ENCODE assay signal across 17 cellular contexts in the genomic region with DNA sequence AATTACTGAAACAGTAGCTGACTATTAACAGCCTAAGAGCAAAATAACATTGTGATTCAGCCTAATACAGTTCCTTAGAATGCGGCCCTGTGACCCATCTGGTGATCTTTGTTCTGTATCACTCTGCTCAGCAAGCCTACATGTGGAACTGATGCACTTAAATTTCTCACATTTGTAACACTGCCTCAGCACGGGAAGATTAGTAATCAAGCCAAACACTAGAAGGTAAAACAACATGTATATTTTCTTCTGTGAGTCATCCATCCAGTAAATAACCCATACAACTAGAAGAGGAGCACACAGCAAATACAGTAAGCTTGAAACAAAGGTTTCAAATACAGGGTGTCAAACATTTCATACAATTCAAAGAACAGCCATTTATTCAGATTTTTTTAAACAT.
A peak's percentile ranks its signal among the peaks of the same experiment; 100 is the strongest.
DNase-seq lines count a peak whose midpoint lies in the region; ATAC-seq and TF ChIP-seq lines count a peak whose summit lies in the region.
"Had no signal": no experiment of that assay in that cellular context is flagged by ENCODE, and none has a peak within 500 bp of the region (broad histone marks: within the 10 kb centered on the region; RNA-seq: fewer than 3 reads in every experiment).

No MANE protein-coding gene starts in this region.

- H3K27ac Mint-ChIP-seq in type B pancreatic cell = no peak overlapping the region
- H3K27ac Mint-ChIP-seq: activated CD4-positive, alpha-beta memory T cell treated with anti-CD3 and anti-CD28 coated beads, Interleukin-2, amount 10 ng/mL, durations not matched to agents 7 days and 5 days; activated naive CD8-positive, alpha-beta T cell treated with anti-CD3 and anti-CD28 coated beads for 36 hours; activated T-cell treated with anti-CD3 and anti-CD28 coated beads, Interleukin-2, amount 50 U/mL, for 72 hours had no signal

- H3K4me2 ChIP-seq in neural cell (ENCODE audit: low read length) = no peak overlapping the region

- peaks cover 12% of the 10 kb centered on the region for H3K9me3 Mint-ChIP-seq in type B pancreatic cell
- H3K9me3 Mint-ChIP-seq: activated CD4-positive, alpha-beta memory T cell treated with anti-CD3 and anti-CD28 coated beads, Interleukin-2, amount 10 ng/mL, durations not matched to agents 7 days and 5 days had no signal

- no peaks in the 10 kb centered on the region for H3K36me3 Mint-ChIP-seq in type B pancreatic cell
- H3K36me3 Mint-ChIP-seq: activated naive CD8-positive, alpha-beta T cell treated with anti-CD3 and anti-CD28 coated beads for 36 hours had no signal

- TF ChIP-seq CTCF in neural cell (IDR thresholded peaks at IDR 0.05; ENCODE audit: poor library complexity, severe bottlenecking) (no peak), type B pancreatic cell (conservative IDR thresholded peaks at IDR 0.05) (no peak)

- H3K79me2 ChIP-seq in neural cell (replicated peaks; ENCODE audit: insufficient read depth, low read length) = no peaks in the 10 kb centered on the region

- peak; percentile 17 for DNase-seq in EH (ENCODE audit: low read depth)
- DNase-seq in RPMI7951 (ENCODE audit: low read depth) = peak; percentile 5
- peak; percentile 41 for DNase-seq in epithelial cell of prostate (ENCODE audit: low read depth, low spot score)
- no peak for DNase-seq in type B pancreatic cell (ENCODE audit: extremely low spot score, unreplicated experiment)
- no peak for DNase-seq in activated T-cell treated with anti-CD3 and anti-CD28 coated beads, Interleukin-2, amount 50 U/mL, for 1 hour
- DNase-seq in dedifferentiated amniotic fluid mesenchymal stem cell (ENCODE audit: extremely low spot score) = no peak
- DNase-seq: activated CD4-positive, alpha-beta memory T cell treated with anti-CD3 and anti-CD28 coated beads, Interleukin-2, amount 10 ng/mL, durations not matched to agents 7 days and 5 days; activated naive CD8-positive, alpha-beta T cell treated with anti-CD3 and anti-CD28 coated beads for 36 hours; activated T-cell treated with anti-CD3 and anti-CD28 coated beads, Interleukin-2, amount 50 U/mL, for 72 hours; caudate nucleus; COR-L47; effector CD8-positive, alpha-beta T cell; NCI-H82; stimulated activated CD4-positive, alpha-beta T cell treated with anti-CD3 and anti-CD28 coated beads, Interleukin-4, amount 100 ng/mL, for 1 hour had no signal

- no peaks in the 10 kb centered on the region for H3K9me2 ChIP-seq in neural cell (ENCODE audit: insufficient read depth, low read length)

- TF ChIP-seq EP300 in neural cell (conservative IDR thresholded peaks at IDR 0.05; ENCODE audit: poor library complexity, severe bottlenecking) = no peak

- no peak for TF ChIP-seq RAD21 in neural cell (conservative IDR thresholded peaks at IDR 0.05)

- H3K27me3 ChIP-seq in neural cell (ENCODE audit: insufficient read depth, low read depth, low read length) = no peaks in the 10 kb centered on the region
- H3K27me3 ChIP-seq: suprapubic skin had no signal

- H3K4me3 ChIP-seq in neural cell (ENCODE audit: low read length) = no peak overlapping the region
- H3K4me3 ChIP-seq: suprapubic skin had no signal

- H3K4me3 Mint-ChIP-seq in type B pancreatic cell = no peak overlapping the region
- H3K4me3 Mint-ChIP-seq: activated CD4-positive, alpha-beta memory T cell treated with anti-CD3 and anti-CD28 coated beads, Interleukin-2, amount 10 ng/mL, durations not matched to agents 7 days and 5 days; activated naive CD8-positive, alpha-beta T cell treated with anti-CD3 and anti-CD28 coated beads for 36 hours; activated T-cell treated with anti-CD3 and anti-CD28 coated beads, Interleukin-2, amount 50 U/mL, for 72 hours had no signal

- H3K27ac ChIP-seq in epithelial cell of prostate (no peak overlapping the region), neural cell (ENCODE audit: low read length) (no peak overlapping the region)

- peak overlapping the region; percentile 5 for H2AFZ ChIP-seq in neural cell (ENCODE audit: low read depth, low read length)

- no peak overlapping the region for H3K9ac ChIP-seq in neural cell (ENCODE audit: low read length)

- no peaks in the 10 kb centered on the region for H4K20me1 ChIP-seq in neural cell (ENCODE audit: insufficient read depth)

- H3K27me3 Mint-ChIP-seq in type B pancreatic cell = no peaks in the 10 kb centered on the region
- H3K27me3 Mint-ChIP-seq: activated CD4-positive, alpha-beta memory T cell treated with anti-CD3 and anti-CD28 coated beads, Interleukin-2, amount 10 ng/mL, durations not matched to agents 7 days and 5 days had no signal

- peaks cover 4% of the 10 kb centered on the region for H3K4me1 Mint-ChIP-seq in type B pancreatic cell (ENCODE audit: unreplicated experiment)
- H3K4me1 Mint-ChIP-seq: activated CD4-positive, alpha-beta memory T cell treated with anti-CD3 and anti-CD28 coated beads, Interleukin-2, amount 10 ng/mL, durations not matched to agents 7 days and 5 days had no signal

- no peak for ATAC-seq in HG02840 (IDR thresholded peaks at IDR 0.05; ENCODE audit: low FRiP score, unreplicated experiment)

- no peaks in the 10 kb centered on the region for H3K36me3 ChIP-seq in neural cell (ENCODE audit: insufficient read depth, low read length)
- H3K36me3 ChIP-seq: suprapubic skin had no signal

- no peaks in the 10 kb centered on the region for H3K9me3 ChIP-seq in neural cell (ENCODE audit: low read length)

- no peaks in the 10 kb centered on the region for H3F3A ChIP-seq in neural cell (ENCODE audit: insufficient read depth, low read length, poor library complexity, severe bottlenecking)

TF ChIP-seq in neural cell, 6 proteins besides CTCF, POLR2A, EP300 and RAD21:
- no peak for TF ChIP-seq TAF1 (IDR thresholded peaks at IDR 0.05; ENCODE audit: low read depth)
- TF ChIP-seq, protein P1, sequence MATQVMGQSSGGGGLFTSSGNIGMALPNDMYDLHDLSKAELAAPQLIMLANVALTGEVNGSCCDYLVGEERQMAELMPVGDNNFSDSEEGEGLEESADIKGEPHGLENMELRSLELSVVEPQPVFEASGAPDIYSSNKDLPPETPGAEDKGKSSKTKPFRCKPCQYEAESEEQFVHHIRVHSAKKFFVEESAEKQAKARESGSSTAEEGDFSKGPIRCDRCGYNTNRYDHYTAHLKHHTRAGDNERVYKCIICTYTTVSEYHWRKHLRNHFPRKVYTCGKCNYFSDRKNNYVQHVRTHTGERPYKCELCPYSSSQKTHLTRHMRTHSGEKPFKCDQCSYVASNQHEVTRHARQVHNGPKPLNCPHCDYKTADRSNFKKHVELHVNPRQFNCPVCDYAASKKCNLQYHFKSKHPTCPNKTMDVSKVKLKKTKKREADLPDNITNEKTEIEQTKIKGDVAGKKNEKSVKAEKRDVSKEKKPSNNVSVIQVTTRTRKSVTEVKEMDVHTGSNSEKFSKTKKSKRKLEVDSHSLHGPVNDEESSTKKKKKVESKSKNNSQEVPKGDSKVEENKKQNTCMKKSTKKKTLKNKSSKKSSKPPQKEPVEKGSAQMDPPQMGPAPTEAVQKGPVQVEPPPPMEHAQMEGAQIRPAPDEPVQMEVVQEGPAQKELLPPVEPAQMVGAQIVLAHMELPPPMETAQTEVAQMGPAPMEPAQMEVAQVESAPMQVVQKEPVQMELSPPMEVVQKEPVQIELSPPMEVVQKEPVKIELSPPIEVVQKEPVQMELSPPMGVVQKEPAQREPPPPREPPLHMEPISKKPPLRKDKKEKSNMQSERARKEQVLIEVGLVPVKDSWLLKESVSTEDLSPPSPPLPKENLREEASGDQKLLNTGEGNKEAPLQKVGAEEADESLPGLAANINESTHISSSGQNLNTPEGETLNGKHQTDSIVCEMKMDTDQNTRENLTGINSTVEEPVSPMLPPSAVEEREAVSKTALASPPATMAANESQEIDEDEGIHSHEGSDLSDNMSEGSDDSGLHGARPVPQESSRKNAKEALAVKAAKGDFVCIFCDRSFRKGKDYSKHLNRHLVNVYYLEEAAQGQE (IDR thresholded peaks at IDR 0.05; ENCODE audit: borderline replicate concordance) = no peak

Comparison
In these comparisons a context has a peak if more than half of its experiments do, and no peak if none do; other contexts are left out.
1. DNase-seq: peak in EH (single experiment), RPMI7951 (single experiment) and epithelial cell of prostate (single experiment); none in type B pancreatic cell (single experiment), activated T-cell treated with anti-CD3 and anti-CD28 coated beads, Interleukin-2, amount 50 U/mL, for 1 hour (single experiment) and dedifferentiated amniotic fluid mesenchymal stem cell (single experiment).